Comparison of ENCODE assay signal across 9 cellular contexts in the genomic region with DNA sequence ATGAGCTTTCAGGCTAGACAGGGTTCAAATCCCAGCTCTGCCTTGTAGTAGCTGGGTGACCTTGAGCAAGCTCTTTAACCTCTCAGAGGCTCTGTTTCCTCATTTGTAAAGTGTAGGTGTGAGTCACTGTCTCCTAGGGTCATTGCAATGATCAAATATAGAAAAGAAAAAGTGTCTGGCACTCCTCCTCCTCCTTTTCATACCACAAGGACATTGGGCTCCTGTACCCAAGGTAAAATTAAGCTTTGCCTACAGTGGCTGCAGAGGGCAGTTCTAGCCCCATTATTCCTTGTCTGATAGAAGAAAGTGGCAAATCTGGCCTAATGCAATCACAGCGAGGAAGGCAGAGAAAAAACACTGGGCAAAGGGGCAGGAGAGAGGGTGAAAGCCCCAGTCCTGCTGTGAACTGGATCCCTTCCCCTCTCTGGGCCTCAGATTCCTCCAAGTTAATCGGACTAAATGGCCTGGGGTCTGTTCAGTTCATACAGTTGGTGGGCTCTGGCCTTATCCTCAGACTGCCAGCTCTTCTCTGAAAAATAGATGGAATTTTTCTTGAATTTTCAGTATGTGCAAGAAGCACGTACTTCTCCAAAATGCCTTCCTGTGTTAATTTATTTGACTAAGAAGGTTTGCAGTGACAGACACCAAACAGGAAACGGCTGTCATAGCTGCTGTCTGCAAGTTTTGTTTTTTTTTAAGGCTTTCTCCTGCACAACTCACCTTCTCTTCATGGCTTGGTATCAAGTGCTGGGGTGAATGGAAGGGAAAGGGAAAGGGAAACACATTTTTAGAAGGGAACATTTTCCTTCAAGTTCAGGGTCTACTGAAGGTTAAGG. TPM values are rescaled to one million over a fixed set of nuclear protein-coding genes. Genes with fewer than 3 reads are reported as not detected.
DNase-seq lines count a peak whose midpoint lies in the region; ATAC-seq and TF ChIP-seq lines count a peak whose summit lies in the region.
"Had no signal": no experiment of that assay in that cellular context is flagged by ENCODE, and none has a peak within 500 bp of the region (broad histone marks: within the 10 kb centered on the region; RNA-seq: fewer than 3 reads in every experiment).

No MANE protein-coding gene starts in this region.

- H3K9me3 ChIP-seq in left lung (no peaks in the 10 kb centered on the region), vagina (no peaks in the 10 kb centered on the region)

- no peak for TF ChIP-seq CTCF in NB4 (IDR thresholded peaks at IDR 0.05; ENCODE audit: low read depth, low read length)
- no peak for TF ChIP-seq CTCF in left lung (IDR thresholded peaks at IDR 0.05)
- TF ChIP-seq CTCF in vagina (IDR thresholded peaks at IDR 0.05): no peak

- H3K36me3 ChIP-seq in left lung (no peaks in the 10 kb centered on the region), vagina (no peaks in the 10 kb centered on the region)
- H3K36me3 ChIP-seq: brain microvascular endothelial cell had no signal

- H3K4me3 ChIP-seq in NB4 (ENCODE audit: low read depth, low read length) (no peak overlapping the region), left lung (no peak overlapping the region), vagina (no peak overlapping the region)

- peaks cover 0 to 22% of the 10 kb centered on the region in 2 donors for H3K4me1 ChIP-seq in left lung
- H3K4me1 ChIP-seq in vagina: peaks cover 22% of the 10 kb centered on the region

- H3K27ac ChIP-seq in left lung (peak overlapping the region in 1 of 2 donors; percentile 73), vagina (no peak overlapping the region)
- H3K27ac ChIP-seq: brain microvascular endothelial cell had no signal

- no peak for TF ChIP-seq POLR2A in GM18505 (IDR thresholded peaks at IDR 0.05; ENCODE audit: borderline replicate concordance, extremely low read depth, insufficient read depth, insufficient read length)
- TF ChIP-seq POLR2A in NB4 (IDR thresholded peaks at IDR 0.05; ENCODE audit: extremely low read depth, insufficient read length): no peak
- TF ChIP-seq POLR2A in vagina (IDR thresholded peaks at IDR 0.05): no peak

- ATAC-seq in GM18505 (IDR thresholded peaks at IDR 0.05; ENCODE audit: unreplicated experiment): peak; percentile 53
- peak; percentile 50 for ATAC-seq in GM21619 (IDR thresholded peaks at IDR 0.05; ENCODE audit: unreplicated experiment)
- peak; percentile 41 for ATAC-seq in left lung
- ATAC-seq in SK-N-SH treated with all-trans-retinoic acid at 6 μM for 48 hours: no peak

- DNase-seq in NB4 (ENCODE audit: low read depth): peak; percentile 71
- DNase-seq in left lung: no peak
- DNase-seq in NCI-H2107 treated with DMSO at 0.1 percent for 48 hours (lab: John Stamatoyannopoulos, UW; ENCODE audit: unreplicated experiment): no peak
- no peak for DNase-seq in vagina (ENCODE audit: extremely low spot score in 2 of 2)
- DNase-seq in LoVo (ENCODE audit: low spot score): no peak
- DNase-seq: brain microvascular endothelial cell had no signal

- H3K27me3 ChIP-seq in left lung (no peaks in the 10 kb centered on the region), vagina (no peaks in the 10 kb centered on the region)
- H3K27me3 ChIP-seq: brain microvascular endothelial cell had no signal

- intact Hi-C loops in left lung (cut with DNase I) (no loop called here), vagina (cut with DNase I) (no loop called here)

TF ChIP-seq in SK-N-SH treated with all-trans-retinoic acid at 6 μM for 48 hours, 23 proteins besides CTCF, POLR2A, EP300 and RAD21:
- TF ChIP-seq TCF4 (CRISPR knock-in tag; IDR thresholded peaks at IDR 0.05; ENCODE audit: borderline replicate concordance) (no peak), RARB (CRISPR knock-in tag; IDR thresholded peaks at IDR 0.05) (no peak), PPARA (CRISPR knock-in tag; IDR thresholded peaks at IDR 0.05; ENCODE audit: borderline replicate concordance) (no peak), ZNF565 (CRISPR knock-in tag; conservative IDR thresholded peaks at IDR 0.05; ENCODE audit: low read depth) (no peak), ZFP3 (CRISPR knock-in tag; IDR thresholded peaks at IDR 0.05) (no peak), ZFP30 (CRISPR knock-in tag; IDR thresholded peaks at IDR 0.05) (no peak)
- TF ChIP-seq, protein P1, sequence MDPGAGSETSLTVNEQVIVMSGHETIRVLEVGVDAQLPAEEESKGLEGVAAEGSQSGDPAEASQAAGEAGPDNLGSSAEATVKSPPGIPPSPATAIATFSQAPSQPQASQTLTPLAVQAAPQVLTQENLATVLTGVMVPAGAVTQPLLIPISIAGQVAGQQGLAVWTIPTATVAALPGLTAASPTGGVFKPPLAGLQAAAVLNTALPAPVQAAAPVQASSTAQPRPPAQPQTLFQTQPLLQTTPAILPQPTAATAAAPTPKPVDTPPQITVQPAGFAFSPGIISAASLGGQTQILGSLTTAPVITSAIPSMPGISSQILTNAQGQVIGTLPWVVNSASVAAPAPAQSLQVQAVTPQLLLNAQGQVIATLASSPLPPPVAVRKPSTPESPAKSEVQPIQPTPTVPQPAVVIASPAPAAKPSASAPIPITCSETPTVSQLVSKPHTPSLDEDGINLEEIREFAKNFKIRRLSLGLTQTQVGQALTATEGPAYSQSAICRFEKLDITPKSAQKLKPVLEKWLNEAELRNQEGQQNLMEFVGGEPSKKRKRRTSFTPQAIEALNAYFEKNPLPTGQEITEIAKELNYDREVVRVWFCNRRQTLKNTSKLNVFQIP (CRISPR knock-in tag; IDR thresholded peaks at IDR 0.05; ENCODE audit: borderline replicate concordance, low read depth): no peak
- TF ChIP-seq, protein P2, sequence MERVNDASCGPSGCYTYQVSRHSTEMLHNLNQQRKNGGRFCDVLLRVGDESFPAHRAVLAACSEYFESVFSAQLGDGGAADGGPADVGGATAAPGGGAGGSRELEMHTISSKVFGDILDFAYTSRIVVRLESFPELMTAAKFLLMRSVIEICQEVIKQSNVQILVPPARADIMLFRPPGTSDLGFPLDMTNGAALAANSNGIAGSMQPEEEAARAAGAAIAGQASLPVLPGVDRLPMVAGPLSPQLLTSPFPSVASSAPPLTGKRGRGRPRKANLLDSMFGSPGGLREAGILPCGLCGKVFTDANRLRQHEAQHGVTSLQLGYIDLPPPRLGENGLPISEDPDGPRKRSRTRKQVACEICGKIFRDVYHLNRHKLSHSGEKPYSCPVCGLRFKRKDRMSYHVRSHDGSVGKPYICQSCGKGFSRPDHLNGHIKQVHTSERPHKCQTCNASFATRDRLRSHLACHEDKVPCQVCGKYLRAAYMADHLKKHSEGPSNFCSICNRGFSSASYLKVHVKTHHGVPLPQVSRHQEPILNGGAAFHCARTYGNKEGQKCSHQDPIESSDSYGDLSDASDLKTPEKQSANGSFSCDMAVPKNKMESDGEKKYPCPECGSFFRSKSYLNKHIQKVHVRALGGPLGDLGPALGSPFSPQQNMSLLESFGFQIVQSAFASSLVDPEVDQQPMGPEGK (CRISPR knock-in tag; IDR thresholded peaks at IDR 0.05; ENCODE audit: borderline replicate concordance): no peak
TF ChIP-seq in SK-N-SH treated with all-trans-retinoic acid at 6 μM for 48 hours: peak in this region for 0.

RNA-seq across cellular contexts. Expression of a gene that starts 35.3 kb away (rescaled TPM):
- total RNA-seq in left lung: 100 to 1,000 TPM; 173 to 196 TPM
- total RNA-seq in vagina: 212 TPM
